Comparison of ENCODE assay signal across 26 cellular contexts in the genomic region with DNA sequence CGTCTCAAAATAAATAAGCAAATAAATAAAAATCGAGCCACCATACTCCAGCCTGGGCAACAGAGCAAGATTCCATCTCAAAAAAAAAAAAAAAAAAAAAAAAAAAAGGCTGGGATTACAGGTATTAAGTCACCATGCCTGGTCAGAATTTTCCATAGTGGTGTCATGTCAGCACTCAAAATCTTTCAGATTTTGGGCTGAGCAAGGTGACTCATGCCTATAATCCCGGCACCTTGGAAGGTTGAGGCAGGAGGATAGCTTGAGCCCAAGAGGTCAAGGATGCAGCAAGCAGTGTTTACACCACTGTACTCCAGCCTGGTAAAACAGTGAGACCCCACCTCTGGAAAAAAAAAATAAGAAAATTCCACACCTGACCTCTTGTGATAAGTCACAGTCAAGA.
"Had no signal": no experiment of that assay in that cellular context is flagged by ENCODE, and none has a peak within 500 bp of the region (broad histone marks: within the 10 kb centered on the region; RNA-seq: fewer than 3 reads in every experiment).

No MANE protein-coding gene starts in this region.

- H3K4me1 ChIP-seq: suprapubic skin, thyroid gland, upper lobe of right lung, uterus had no signal

- FAIRE-seq: urothelium cell line had no signal

- H3K27me3 ChIP-seq: stomach, suprapubic skin, testis, thyroid gland, tibial artery, tibial nerve, transverse colon, upper lobe of left lung, upper lobe of right lung, uterus, vagina had no signal

- ATAC-seq: stimulated activated effector memory CD8-positive, alpha-beta T cell treated with anti-CD3 and anti-CD28 coated beads, Interleukin-12 subunit alpha, Interleukin-12 subunit beta, amount 100 ng/mL, for 72 hours; stimulated activated memory B cell treated with anti-CD40 and anti-IgM and Interleukin-4, amounts not matched to agents 10 μg/mL and 1 μg/mL and 100 μg/mL, for 72 hours; stimulated activated naive B cell treated with anti-CD40 and anti-IgM and Interleukin-4, amounts not matched to agents 10 μg/mL and 1 μg/mL and 100 μg/mL, for 72 hours; stimulated activated naive CD8-positive, alpha-beta T cell treated with anti-CD3 and anti-CD28 coated beads, Interleukin-15, amount 100 ng/mL, for 72 hours; stimulated activated naive CD8-positive, alpha-beta T cell treated with anti-CD3 and anti-CD28 coated beads, Interleukin-15, Interleukin-2, amounts not matched to agents 100 U/mL and 50 U/mL, for 24 hours; upper lobe of right lung had no signal

- H3K4me3 ChIP-seq: stomach, suprapubic skin, testis, thoracic aorta, thyroid gland, tibial artery, tibial nerve, transverse colon, upper lobe of left lung, upper lobe of right lung, uterus, vagina had no signal

- H3K9me3 ChIP-seq: stomach, suprapubic skin, testis, thoracic aorta, thyroid gland, tibial artery, tibial nerve, transverse colon, upper lobe of left lung, upper lobe of right lung, uterus, vagina had no signal

- H3K36me3 ChIP-seq: stomach, suprapubic skin, thyroid gland, tibial artery, tibial nerve, transverse colon, upper lobe of left lung, upper lobe of right lung, uterus, vagina had no signal

- DNase-seq: stimulated activated CD4-positive, alpha-beta T cell treated with anti-CD3 and anti-CD28 coated beads, Interleukin-2, amount 100 ng/mL, for 48 hours; stimulated activated CD4-positive, alpha-beta T cell treated with anti-CD3 and anti-CD28 coated beads, Interleukin-4, amount 100 ng/mL, for 1 hour; stimulated activated CD4-positive, alpha-beta T cell treated with anti-CD3 and anti-CD28 coated beads, Interleukin-4, amount 100 ng/mL, for 24 hours; stimulated activated CD4-positive, alpha-beta T cell treated with anti-CD3 and anti-CD28 coated beads, Interleukin-4, amount 100 ng/mL, for 4 hours; stimulated activated CD8-positive, alpha-beta memory T cell treated with anti-CD3 and anti-CD28 coated beads, Interleukin-4, amount 100 ng/mL, for 48 hours; stimulated activated naive B cell treated with anti-CD40 and anti-IgM and Interleukin-4, amounts not matched to agents 10 μg/mL and 1 μg/mL and 100 μg/mL, for 72 hours; stimulated activated naive CD4-positive, alpha-beta T cell; stimulated activated naive CD4-positive, alpha-beta T cell treated with Interleukin-2 at 50 U/mL for 16 hours; stimulated activated naive CD8-positive, alpha-beta T cell treated with anti-CD3 and anti-CD28 coated beads, Interleukin-15, amount 100 ng/mL, for 72 hours; stimulated activated naive CD8-positive, alpha-beta T cell treated with anti-CD3 and anti-CD28 coated beads, Interleukin-15, Interleukin-2, amounts not matched to agents 100 U/mL and 50 U/mL, for 24 hours; stomach; substantia nigra; testis; thyroid gland; tibial artery; transverse colon; upper lobe of left lung; upper lobe of right lung; uterus had no signal

- H3K27ac ChIP-seq: stomach, suprapubic skin, testis, thoracic aorta, thyroid gland, tibial artery, tibial nerve, transverse colon, upper lobe of left lung, upper lobe of right lung, uterus, vagina had no signal
